7 cellular contexts compared by ENCODE assay signal in the genomic region with DNA sequence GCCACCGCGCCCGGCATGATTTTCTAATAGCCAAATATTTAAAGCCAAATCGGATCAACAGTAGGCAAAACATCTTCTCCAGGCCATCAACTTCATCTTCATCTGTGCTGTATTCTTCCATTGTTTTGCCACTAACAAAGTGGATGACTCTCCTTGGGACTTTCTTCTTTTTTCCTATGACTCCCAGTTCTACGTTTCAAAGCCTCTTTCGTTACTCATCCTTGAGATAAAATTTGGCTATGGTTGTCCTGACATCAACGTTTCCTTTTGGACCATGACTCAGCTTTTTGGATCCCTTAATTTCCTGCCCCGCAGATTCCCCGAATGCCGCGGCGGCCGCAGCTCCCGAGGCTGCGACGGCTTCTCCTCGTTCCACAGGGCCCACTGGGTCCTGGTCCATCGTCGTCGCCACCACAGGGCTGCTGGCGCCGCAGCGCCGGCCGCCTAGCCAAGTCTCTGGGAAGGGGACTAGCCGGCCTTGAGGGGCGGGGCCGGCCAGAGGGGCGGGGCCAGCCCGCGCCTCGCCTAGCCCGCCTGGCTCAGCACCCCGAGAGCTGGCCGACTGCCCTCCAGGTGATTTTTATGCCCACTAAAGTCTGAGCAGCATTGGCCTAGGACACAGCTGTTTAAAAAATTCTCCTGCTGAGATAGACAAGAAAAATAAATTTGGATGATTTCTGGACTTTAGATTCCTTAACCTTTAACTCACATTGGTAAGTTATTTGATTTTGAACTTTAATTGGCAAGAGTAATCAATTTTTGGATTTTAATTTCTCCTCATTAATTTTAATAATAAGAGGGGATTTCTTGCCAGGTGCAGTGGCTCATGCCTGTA.
DNase-seq lines count a peak whose midpoint lies in the region; ATAC-seq and TF ChIP-seq lines count a peak whose summit lies in the region.

No MANE protein-coding gene starts in this region.

- no peaks in the 10 kb centered on the region for H3K79me2 ChIP-seq in smooth muscle cell (ENCODE audit: low read depth)

- no peaks in the 10 kb centered on the region for H4K20me1 ChIP-seq in smooth muscle cell (ENCODE audit: low read depth)

- H3K27ac ChIP-seq in smooth muscle cell (ENCODE audit: low read depth) = peak overlapping the region; percentile 97

- peaks cover 6% of the 10 kb centered on the region for H3K4me1 ChIP-seq in smooth muscle cell (ENCODE audit: low read depth)

- DNase-seq in SW480 (ENCODE audit: low spot score) (peak; percentile 65), dedifferentiated amniotic fluid mesenchymal stem cell (ENCODE audit: extremely low spot score) (peak; percentile 92), kidney tubule cell (ENCODE audit: low spot score) (peak; percentile 98), smooth muscle cell (lab: John Stamatoyannopoulos, UW; ENCODE audit: unreplicated experiment) (peak; percentile 31)

- peak; percentile 68 for ATAC-seq in GM18511 (IDR thresholded peaks at IDR 0.05; ENCODE audit: unreplicated experiment)
- peak; percentile 73 for ATAC-seq in HG03280 (IDR thresholded peaks at IDR 0.05; ENCODE audit: unreplicated experiment)
- no peak for ATAC-seq in GM18858 (IDR thresholded peaks at IDR 0.05; ENCODE audit: unreplicated experiment)

- TF ChIP-seq CTCF in smooth muscle cell (IDR thresholded peaks at IDR 0.05; ENCODE audit: borderline replicate concordance, insufficient read depth, poor library complexity, severe bottlenecking) = no peak

- H3K27me3 ChIP-seq in smooth muscle cell (ENCODE audit: low read depth) = no peaks in the 10 kb centered on the region

- H3F3A ChIP-seq in smooth muscle cell (ENCODE audit: low read depth) = peaks cover 5% of the 10 kb centered on the region

- H2AFZ ChIP-seq in smooth muscle cell (ENCODE audit: low read depth) = no peak overlapping the region

- WGBS in smooth muscle cell (ENCODE audit: low lambda C conversion rate) = 13% methylated on average over 35 of the region's 35 CpGs

- no peaks in the 10 kb centered on the region for H3K36me3 ChIP-seq in smooth muscle cell (ENCODE audit: low read depth)

- H3K4me2 ChIP-seq in smooth muscle cell = peak overlapping the region; percentile 83

- H3K9me3 ChIP-seq in smooth muscle cell (replicated peaks; ENCODE audit: low read depth) = no peaks in the 10 kb centered on the region

- H3K4me3 ChIP-seq in smooth muscle cell = peak overlapping the region; percentile 41

- peak overlapping the region; percentile 72 for H3K9ac ChIP-seq in smooth muscle cell (ENCODE audit: low read depth)

Comparison
In these comparisons a context has a peak if more than half of its experiments do, and no peak if none do; other contexts are left out.
1. DNase-seq: peak in every context shown above with its lines; median percentile 98 in kidney tubule cell; 92 in dedifferentiated amniotic fluid mesenchymal stem cell; 65 in SW480; 31 in smooth muscle cell.